9 cellular contexts compared by ENCODE assay signal in genomic region chrX:40168183-40169015, GRCh38.
DNase-seq lines count a peak whose midpoint lies in the region; ATAC-seq and TF ChIP-seq lines count a peak whose summit lies in the region.
"Had no signal": no experiment of that assay in that cellular context is flagged by ENCODE, and none has a peak within 500 bp of the region (broad histone marks: within the 10 kb centered on the region; RNA-seq: fewer than 3 reads in every experiment).

No MANE protein-coding gene starts in this region.

- no peak overlapping the region for H3K27ac Mint-ChIP-seq in activated CD8-positive, alpha-beta memory T cell treated with anti-CD3 and anti-CD28 coated beads, Interleukin-2, amount 10 ng/mL, durations not matched to agents 7 days and 5 days
- peak overlapping the region; percentile 96 for H3K27ac Mint-ChIP-seq in activated CD8-positive, alpha-beta T cell treated with anti-CD3 and anti-CD28 coated beads, Interleukin-2, amount 10 ng/mL, durations not matched to agents 7 days and 5 days

- ATAC-seq in activated CD8-positive, alpha-beta memory T cell treated with anti-CD3 and anti-CD28 coated beads, Interleukin-2, amount 10 ng/mL, durations not matched to agents 7 days and 5 days = no peak
- no peak for ATAC-seq in activated CD8-positive, alpha-beta T cell treated with anti-CD3 and anti-CD28 coated beads, Interleukin-2, amount 10 ng/mL, durations not matched to agents 7 days and 5 days
- ATAC-seq in thoracic aorta (ENCODE audit: insufficient number of reproducible peaks, low FRiP score, low read depth) = no peak
- no peak for ATAC-seq in GM18909 (IDR thresholded peaks at IDR 0.05; ENCODE audit: poor library complexity, unreplicated experiment)

- no peak for TF ChIP-seq CTCF in thoracic aorta (IDR thresholded peaks at IDR 0.05)

- peaks cover 24% of the 10 kb centered on the region for H3K4me1 ChIP-seq in iPS-20b (ENCODE audit: insufficient read depth, low read length)
- H3K4me1 ChIP-seq in thoracic aorta (ENCODE audit: control insufficient read depth in 1 of 2, low read depth in 2 of 2) = peaks cover 7 to 16% of the 10 kb centered on the region in 2 donors

- no peaks in the 10 kb centered on the region for H3K9me3 Mint-ChIP-seq in activated CD8-positive, alpha-beta memory T cell treated with anti-CD3 and anti-CD28 coated beads, Interleukin-2, amount 10 ng/mL, durations not matched to agents 7 days and 5 days (ENCODE audit: low read depth)
- no peaks in the 10 kb centered on the region for H3K9me3 Mint-ChIP-seq in activated CD8-positive, alpha-beta T cell treated with anti-CD3 and anti-CD28 coated beads, Interleukin-2, amount 10 ng/mL, durations not matched to agents 7 days and 5 days (ENCODE audit: insufficient read depth)

- POLR2A ChIA-PET in activated CD8-positive, alpha-beta T cell treated with anti-CD3 and anti-CD28 coated beads, Interleukin-2, amount 10 ng/mL, durations not matched to agents 7 days and 5 days (lab: Charles Lee) = interaction anchor here (0.5 to 7.6 kb wide), 7 partner anchors 8 to 395 kb away, joined by 3 to 73 read pairs (median 7); partner anchors contain the start of gene BCOR

- CTCF ChIA-PET in activated CD8-positive, alpha-beta memory T cell treated with anti-CD3 and anti-CD28 coated beads, Interleukin-2, amount 10 ng/mL, durations not matched to agents 7 days and 5 days (lab: Charles Lee) = interaction anchor here (0.7 to 0.8 kb wide), 2 partner anchors 9 to 101 kb away, joined by 3 read pairs; no protein-coding TSS in a partner anchor
- CTCF ChIA-PET in activated CD8-positive, alpha-beta T cell treated with anti-CD3 and anti-CD28 coated beads, Interleukin-2, amount 10 ng/mL, durations not matched to agents 7 days and 5 days (lab: Charles Lee) = interaction anchor here (0.9 to 1.2 kb wide), 6 partner anchors 64 to 438 kb away, joined by 3 read pairs; partner anchors contain the start of gene BCOR

- peak overlapping the region; percentile 57 for H3K4me3 Mint-ChIP-seq in activated CD8-positive, alpha-beta memory T cell treated with anti-CD3 and anti-CD28 coated beads, Interleukin-2, amount 10 ng/mL, durations not matched to agents 7 days and 5 days
- H3K4me3 Mint-ChIP-seq in activated CD8-positive, alpha-beta T cell treated with anti-CD3 and anti-CD28 coated beads, Interleukin-2, amount 10 ng/mL, durations not matched to agents 7 days and 5 days = peak overlapping the region; percentile 69

- peaks cover 38% of the 10 kb centered on the region for H3K4me1 Mint-ChIP-seq in activated CD8-positive, alpha-beta memory T cell treated with anti-CD3 and anti-CD28 coated beads, Interleukin-2, amount 10 ng/mL, durations not matched to agents 7 days and 5 days
- H3K4me1 Mint-ChIP-seq in activated CD8-positive, alpha-beta T cell treated with anti-CD3 and anti-CD28 coated beads, Interleukin-2, amount 10 ng/mL, durations not matched to agents 7 days and 5 days (ENCODE audit: low read depth) = peaks cover 58% of the 10 kb centered on the region

- H3K4me3 ChIP-seq in iPS-20b (ENCODE audit: low read length) (peak overlapping the region; percentile 60; the same call in 1 of the 2 replicates), thoracic aorta (peak overlapping the region; percentile 74)

- H3K27me3 Mint-ChIP-seq in activated CD8-positive, alpha-beta memory T cell treated with anti-CD3 and anti-CD28 coated beads, Interleukin-2, amount 10 ng/mL, durations not matched to agents 7 days and 5 days = no peaks in the 10 kb centered on the region
- H3K27me3 Mint-ChIP-seq in activated CD8-positive, alpha-beta T cell treated with anti-CD3 and anti-CD28 coated beads, Interleukin-2, amount 10 ng/mL, durations not matched to agents 7 days and 5 days (ENCODE audit: low read depth) = no peaks in the 10 kb centered on the region

- H3K9me3 ChIP-seq in iPS-20b (ENCODE audit: insufficient read depth, low read depth, low read length) (no peaks in the 10 kb centered on the region), thoracic aorta (no peaks in the 10 kb centered on the region)
- H3K9me3 ChIP-seq: HAP-1 had no signal

- no peaks in the 10 kb centered on the region for H3K36me3 ChIP-seq in iPS-20b (ENCODE audit: insufficient read depth, low read depth, low read length)
- no peaks in the 10 kb centered on the region for H3K36me3 ChIP-seq in thoracic aorta
- H3K36me3 ChIP-seq: HAP-1 had no signal

- H3K27ac ChIP-seq in iPS-20b (ENCODE audit: low read length) = peak overlapping the region; percentile 47
- no peak overlapping the region for H3K27ac ChIP-seq in thoracic aorta

- no peak for DNase-seq in activated CD8-positive, alpha-beta memory T cell treated with anti-CD3 and anti-CD28 coated beads, Interleukin-2, amount 10 ng/mL, durations not matched to agents 7 days and 5 days
- no peak for DNase-seq in activated CD8-positive, alpha-beta memory T cell treated with anti-CD3 and anti-CD28 coated beads, Interleukin-2, amount 50 U/mL, for 48 hours
- no peak for DNase-seq in activated CD8-positive, alpha-beta T cell treated with anti-CD3 and anti-CD28 coated beads, Interleukin-2, amount 10 ng/mL, durations not matched to agents 7 days and 5 days
- DNase-seq in thoracic aorta (ENCODE audit: low spot score) (no peak), D341Med (ENCODE audit: low spot score) (no peak), nucleus accumbens (lab: John Stamatoyannopoulos, UW) (no peak)

- H3K27me3 ChIP-seq in iPS-20b (ENCODE audit: insufficient read depth, low read length) (peaks cover 51% of the 10 kb centered on the region), thoracic aorta (replicated peaks; ENCODE audit: insufficient read depth) (no peaks in the 10 kb centered on the region)

- no peaks in the 10 kb centered on the region for H3K36me3 Mint-ChIP-seq in activated CD8-positive, alpha-beta memory T cell treated with anti-CD3 and anti-CD28 coated beads, Interleukin-2, amount 10 ng/mL, durations not matched to agents 7 days and 5 days
- H3K36me3 Mint-ChIP-seq in activated CD8-positive, alpha-beta T cell treated with anti-CD3 and anti-CD28 coated beads, Interleukin-2, amount 10 ng/mL, durations not matched to agents 7 days and 5 days (ENCODE audit: low read depth) = no peaks in the 10 kb centered on the region

- peak overlapping the region; percentile 80 for H3K9ac ChIP-seq in iPS-20b (ENCODE audit: low read depth, low read length)
